In genomic region chr5:5374034-5374715, GRCh38 we compare ENCODE assay signal across 17 cellular contexts. TPM values are rescaled to one million over a fixed set of nuclear protein-coding genes. Genes with fewer than 3 reads are reported as not detected.
A peak's percentile ranks its signal among the peaks of the same experiment; 100 is the strongest.
DNase-seq lines count a peak whose midpoint lies in the region; ATAC-seq, FAIRE-seq and TF ChIP-seq lines count a peak whose summit lies in the region.
"Had no signal": no experiment of that assay in that cellular context is flagged by ENCODE, and none has a peak within 500 bp of the region (broad histone marks: within the 10 kb centered on the region; RNA-seq: fewer than 3 reads in every experiment).

No MANE protein-coding gene starts in this region.

- peak overlapping the region; percentile 21 for H2AFZ ChIP-seq in astrocyte (ENCODE audit: low read depth, low read length)

- FAIRE-seq in astrocyte (lab: Jason Lieb, UNC) (peak; percentile 20), urothelium cell line (lab: Jason Lieb, UNC) (peak; percentile 76)

- peak; percentile 45 for ATAC-seq in Right ventricle myocardium superior (ENCODE audit: poor library complexity)
- peak; percentile 61 for ATAC-seq in left lung
- ATAC-seq in activated naive CD4-positive, alpha-beta T cell treated with anti-CD3 and anti-CD28 coated beads, Interleukin-2, amount 50 U/mL, for 72 hours: no peak
- no peak for ATAC-seq in HG03095 (IDR thresholded peaks at IDR 0.05; ENCODE audit: unreplicated experiment)
- ATAC-seq: activated CD8-positive, alpha-beta T cell treated with anti-CD3 and anti-CD28 coated beads for 36 hours; naive thymus-derived CD4-positive, alpha-beta T cell had no signal

- H3K4me3 ChIP-seq in right atrium auricular region: no peak overlapping the region
- no peak overlapping the region for H3K4me3 ChIP-seq in astrocyte (ENCODE audit: insufficient read depth, low read depth, low read length)
- no peak overlapping the region for H3K4me3 ChIP-seq in left lung
- H3K4me3 ChIP-seq: SK-N-MC, thyroid gland had no signal

- peaks cover 17% of the 10 kb centered on the region for H3K4me1 Mint-ChIP-seq in astrocyte (ENCODE audit: low read depth, unreplicated experiment)

- H3K9me3 Mint-ChIP-seq in astrocyte (ENCODE audit: unreplicated experiment): peaks cover 3% of the 10 kb centered on the region
- H3K9me3 Mint-ChIP-seq in activated naive CD4-positive, alpha-beta T cell treated with anti-CD3 and anti-CD28 coated beads, Interleukin-2, amount 50 U/mL, for 72 hours: no peaks in the 10 kb centered on the region
- H3K9me3 Mint-ChIP-seq: activated CD8-positive, alpha-beta T cell treated with anti-CD3 and anti-CD28 coated beads for 36 hours had no signal

- H3K27me3 ChIP-seq in right atrium auricular region: no peaks in the 10 kb centered on the region
- H3K27me3 ChIP-seq in astrocyte (ENCODE audit: insufficient read depth, low read length): no peaks in the 10 kb centered on the region
- no peaks in the 10 kb centered on the region for H3K27me3 ChIP-seq in left lung
- H3K27me3 ChIP-seq: thyroid gland had no signal

- DNase-seq in Right ventricle myocardium superior (no peak), right atrium auricular region (ENCODE audit: low spot score) (no peak), astrocyte (ENCODE audit: low read depth) (peak; percentile 68), left lung (peak in 1 of 2 donors; percentile 53), urothelium cell line (ENCODE audit: low spot score) (peak; percentile 29), globus pallidus (ENCODE audit: low spot score) (no peak)
- no peak for DNase-seq in activated naive CD4-positive, alpha-beta T cell treated with anti-CD3 and anti-CD28 coated beads, Interleukin-2, amount 50 U/mL, for 72 hours (ENCODE audit: low spot score in 2 of 2)
- DNase-seq: ACHN; activated CD8-positive, alpha-beta T cell treated with anti-CD3 and anti-CD28 coated beads for 36 hours; amygdala; COR-L47; cortex of kidney; naive thymus-derived CD4-positive, alpha-beta T cell; NCI-H1048; thyroid gland had no signal

- no peaks in the 10 kb centered on the region for H4K20me1 ChIP-seq in astrocyte (ENCODE audit: insufficient read depth, low read length)

- peak overlapping the region; percentile 94 for H3K27ac Mint-ChIP-seq in astrocyte (ENCODE audit: unreplicated experiment)
- no peak overlapping the region for H3K27ac Mint-ChIP-seq in activated naive CD4-positive, alpha-beta T cell treated with anti-CD3 and anti-CD28 coated beads, Interleukin-2, amount 50 U/mL, for 72 hours
- H3K27ac Mint-ChIP-seq: activated CD8-positive, alpha-beta T cell treated with anti-CD3 and anti-CD28 coated beads for 36 hours; naive thymus-derived CD4-positive, alpha-beta T cell had no signal

- no peak for TF ChIP-seq CTCF in right atrium auricular region (IDR thresholded peaks at IDR 0.05)
- TF ChIP-seq CTCF in astrocyte (IDR thresholded peaks at IDR 0.05; ENCODE audit: insufficient read depth, low read depth, low read length): no peak
- TF ChIP-seq CTCF in left lung (IDR thresholded peaks at IDR 0.05): no peak

- no peaks in the 10 kb centered on the region for H3K36me3 ChIP-seq in right atrium auricular region
- H3K36me3 ChIP-seq in astrocyte (ENCODE audit: insufficient read depth, low read length): no peaks in the 10 kb centered on the region
- no peaks in the 10 kb centered on the region for H3K36me3 ChIP-seq in left lung
- H3K36me3 ChIP-seq: thyroid gland had no signal

- peak overlapping the region in 1 of 2 donors; percentile 37 for H3K27ac ChIP-seq in right atrium auricular region
- H3K27ac ChIP-seq in astrocyte (ENCODE audit: low read depth, low read length): peak overlapping the region; percentile 67
- peak overlapping the region in 1 of 2 donors; percentile 48 for H3K27ac ChIP-seq in left lung
- H3K27ac ChIP-seq: SK-N-MC, thyroid gland had no signal

- intact Hi-C loops in Right ventricle myocardium superior (cut with DNase I): no loop called here
- intact Hi-C loops in left lung (cut with DNase I): no loop called here

- H3K4me2 ChIP-seq in astrocyte (ENCODE audit: low read length): peak overlapping the region; percentile 69

- H3K9me3 ChIP-seq in right atrium auricular region (no peaks in the 10 kb centered on the region), astrocyte (ENCODE audit: insufficient read depth, low read depth, low read length) (no peaks in the 10 kb centered on the region), left lung (no peaks in the 10 kb centered on the region)
- H3K9me3 ChIP-seq: thyroid gland had no signal

- no peaks in the 10 kb centered on the region for H3K79me2 ChIP-seq in astrocyte (ENCODE audit: insufficient read depth, low read length)

- peak overlapping the region; percentile 14 for H3K9ac ChIP-seq in astrocyte (ENCODE audit: low read length)

- H3K4me3 Mint-ChIP-seq in astrocyte (ENCODE audit: unreplicated experiment): no peak overlapping the region
- H3K4me3 Mint-ChIP-seq: activated CD8-positive, alpha-beta T cell treated with anti-CD3 and anti-CD28 coated beads for 36 hours; naive thymus-derived CD4-positive, alpha-beta T cell had no signal

- no peaks in the 10 kb centered on the region for H3K27me3 Mint-ChIP-seq in astrocyte (ENCODE audit: low read depth, unreplicated experiment)
- H3K27me3 Mint-ChIP-seq: activated CD8-positive, alpha-beta T cell treated with anti-CD3 and anti-CD28 coated beads for 36 hours had no signal

- no peaks in the 10 kb centered on the region for H3K36me3 Mint-ChIP-seq in astrocyte (ENCODE audit: low read depth, unreplicated experiment)
- H3K36me3 Mint-ChIP-seq in activated naive CD4-positive, alpha-beta T cell treated with anti-CD3 and anti-CD28 coated beads, Interleukin-2, amount 50 U/mL, for 72 hours: peaks cover 0 to 5% of the 10 kb centered on the region in 2 donors

- H3K4me1 ChIP-seq in right atrium auricular region (no peaks in the 10 kb centered on the region), astrocyte (ENCODE audit: insufficient read depth, low read length) (peaks cover 15% of the 10 kb centered on the region), left lung (no peaks in the 10 kb centered on the region)
- H3K4me1 ChIP-seq: thyroid gland had no signal

RNA-seq across cellular contexts. Expression of gene ICE1, which starts 48.3 kb away (rescaled TPM):
- total RNA-seq in Right ventricle myocardium superior (16.8 TPM), right atrium auricular region (10 to 100 TPM; 17.2 to 18.5 TPM), astrocyte (40.3 and 44.8 TPM in 2 replicates), left lung (10 to 100 TPM; 22.3 to 24.1 TPM)
- 10 to 100 TPM; 19.2 to 24.9 TPM for total RNA-seq in activated naive CD4-positive, alpha-beta T cell treated with anti-CD3 and anti-CD28 coated beads, Interleukin-2, amount 50 U/mL, for 72 hours

Comparison
In these comparisons a context has a peak if more than half of its experiments do, and no peak if none do; other contexts are left out.
1. ATAC-seq: peak in Right ventricle myocardium superior (single experiment) and left lung (single experiment); none in activated naive CD4-positive, alpha-beta T cell treated with anti-CD3 and anti-CD28 coated beads, Interleukin-2, amount 50 U/mL, for 72 hours (0 of 2) and HG03095 (single experiment).
2. DNase-seq: peak in astrocyte (single experiment) and urothelium cell line (single experiment); none in Right ventricle myocardium superior (single experiment), right atrium auricular region (single experiment), globus pallidus (single experiment) and activated naive CD4-positive, alpha-beta T cell treated with anti-CD3 and anti-CD28 coated beads, Interleukin-2, amount 50 U/mL, for 72 hours (0 of 2).